In the genomic region with DNA sequence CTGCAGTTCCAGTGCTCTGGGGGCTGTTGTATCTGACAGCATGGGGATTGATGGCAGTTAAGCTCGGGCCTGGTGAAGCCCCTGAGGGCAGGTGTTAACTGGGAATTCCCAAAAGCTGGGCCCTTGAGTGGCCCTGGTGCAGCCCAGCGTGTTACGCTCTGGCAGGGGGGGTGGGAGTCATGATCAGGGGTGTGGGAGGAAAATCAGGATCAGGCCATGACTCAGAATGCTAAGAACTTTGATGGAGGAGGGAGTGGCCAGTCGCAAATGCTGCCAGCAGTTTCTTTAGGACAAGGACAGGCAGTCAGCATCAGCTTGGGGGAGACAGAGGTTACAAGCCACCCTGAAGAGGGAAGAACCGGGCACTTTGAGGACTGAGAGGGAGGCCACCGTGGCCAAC, we compare ENCODE assay signal across 15 cellular contexts. TPM values are rescaled to one million over a fixed set of nuclear protein-coding genes. Genes with fewer than 3 reads are reported as not detected.
A peak's percentile ranks its signal among the peaks of the same experiment; 100 is the strongest.
DNase-seq lines count a peak whose midpoint lies in the region; ATAC-seq and TF ChIP-seq lines count a peak whose summit lies in the region.
"Had no signal": no experiment of that assay in that cellular context is flagged by ENCODE, and none has a peak within 500 bp of the region (broad histone marks: within the 10 kb centered on the region; RNA-seq: fewer than 3 reads in every experiment).

No MANE protein-coding gene starts in this region.

- ATAC-seq in GM21515 (IDR thresholded peaks at IDR 0.05; ENCODE audit: unreplicated experiment) (no peak), GM18505 (IDR thresholded peaks at IDR 0.05; ENCODE audit: unreplicated experiment) (no peak), GM18858 (IDR thresholded peaks at IDR 0.05; ENCODE audit: unreplicated experiment) (no peak)
- ATAC-seq: activated CD4-positive, alpha-beta T cell treated with anti-CD3 and anti-CD28 coated beads for 36 hours had no signal

- H3K9me3 Mint-ChIP-seq in neural crest cell: no peaks in the 10 kb centered on the region
- H3K9me3 Mint-ChIP-seq: naive B cell had no signal

- H3K27me3 Mint-ChIP-seq in neural crest cell (ENCODE audit: low read depth): no peaks in the 10 kb centered on the region
- H3K27me3 Mint-ChIP-seq: activated CD4-positive, alpha-beta T cell treated with anti-CD3 and anti-CD28 coated beads for 36 hours; naive B cell had no signal

- TF ChIP-seq POLR2A in GM18505 (IDR thresholded peaks at IDR 0.05; ENCODE audit: borderline replicate concordance, extremely low read depth, insufficient read depth, insufficient read length): no peak

- H3K27ac Mint-ChIP-seq in neural crest cell (ENCODE audit: unreplicated experiment): peak overlapping the region; percentile 52
- H3K27ac Mint-ChIP-seq: activated CD4-positive, alpha-beta T cell treated with anti-CD3 and anti-CD28 coated beads for 36 hours had no signal

- peaks cover 21% of the 10 kb centered on the region for H3K36me3 Mint-ChIP-seq in neural crest cell (ENCODE audit: low read depth)

- TF ChIP-seq CTCF in neural crest cell (conservative IDR thresholded peaks at IDR 0.05): no peak

- no peaks in the 10 kb centered on the region for H3K4me1 Mint-ChIP-seq in neural crest cell
- H3K4me1 Mint-ChIP-seq: activated CD4-positive, alpha-beta T cell treated with anti-CD3 and anti-CD28 coated beads for 36 hours had no signal

- no peak overlapping the region for H3K4me3 Mint-ChIP-seq in neural crest cell
- H3K4me3 Mint-ChIP-seq: activated CD4-positive, alpha-beta T cell treated with anti-CD3 and anti-CD28 coated beads for 36 hours; naive B cell had no signal

- DNase-seq in AG20443 (ENCODE audit: low spot score): peak; percentile 94
- peak; percentile 42 for DNase-seq in LHCN-M2 (ENCODE audit: low read depth)
- peak; percentile 36 for DNase-seq in fibroblast of gingiva (ENCODE audit: low read depth)
- no peak for DNase-seq in neural crest cell (ENCODE audit: low read depth, low spot score)
- DNase-seq in NCI-H345 (lab: John Stamatoyannopoulos, UW): no peak
- DNase-seq: activated CD4-positive, alpha-beta T cell treated with anti-CD3 and anti-CD28 coated beads for 36 hours; foreskin melanocyte; naive B cell; NCI-H187 treated with DMSO at 0.1 percent for 48 hours; stimulated activated CD4-positive, alpha-beta T cell treated with anti-CD3 and anti-CD28 coated beads, Interleukin-4, amount 100 ng/mL, for 24 hours; thyroid gland had no signal

RNA-seq across cellular contexts. Expression of gene AP2A1, which starts 19.6 kb away (rescaled TPM):
- total RNA-seq in LHCN-M2 (2014; rRNA removed): 103 and 107 TPM in 2 replicates
- 103 TPM for polyA plus RNA-seq in LHCN-M2 (2012)
- total RNA-seq in neural crest cell: 96.7 and 102 TPM in 2 replicates

RNA-seq across cellular contexts. Expression of gene TSKS, which starts 23.3 kb away (rescaled TPM):
- total RNA-seq in LHCN-M2 (2014; rRNA removed) (not detected in 2 replicates), neural crest cell (not detected in 2 replicates)
- 0.05 TPM for polyA plus RNA-seq in LHCN-M2 (2012)
- total RNA-seq: H4 had no signal

RNA-seq across cellular contexts. Expression of gene FUZ, which starts 26.7 kb away (rescaled TPM):
- total RNA-seq in LHCN-M2 (2014; rRNA removed) (27.6 and 29.3 TPM in 2 replicates), neural crest cell (37.5 and 38.0 TPM in 2 replicates)
- polyA plus RNA-seq in LHCN-M2 (2012): 14.0 TPM

RNA-seq across cellular contexts. Expression of gene MED25, which starts 31.7 kb away (rescaled TPM):
- total RNA-seq in LHCN-M2 (2014; rRNA removed) (19.0 and 23.1 TPM in 2 replicates), neural crest cell (80.8 and 85.4 TPM in 2 replicates)
- 29.1 TPM for polyA plus RNA-seq in LHCN-M2 (2012)

Comparison
In these comparisons a context has a peak if more than half of its experiments do, and no peak if none do; other contexts are left out.
1. DNase-seq: peak in AG20443 (single experiment), LHCN-M2 (single experiment) and fibroblast of gingiva (single experiment); none in neural crest cell (single experiment) and NCI-H345 (single experiment).